In the genomic region with DNA sequence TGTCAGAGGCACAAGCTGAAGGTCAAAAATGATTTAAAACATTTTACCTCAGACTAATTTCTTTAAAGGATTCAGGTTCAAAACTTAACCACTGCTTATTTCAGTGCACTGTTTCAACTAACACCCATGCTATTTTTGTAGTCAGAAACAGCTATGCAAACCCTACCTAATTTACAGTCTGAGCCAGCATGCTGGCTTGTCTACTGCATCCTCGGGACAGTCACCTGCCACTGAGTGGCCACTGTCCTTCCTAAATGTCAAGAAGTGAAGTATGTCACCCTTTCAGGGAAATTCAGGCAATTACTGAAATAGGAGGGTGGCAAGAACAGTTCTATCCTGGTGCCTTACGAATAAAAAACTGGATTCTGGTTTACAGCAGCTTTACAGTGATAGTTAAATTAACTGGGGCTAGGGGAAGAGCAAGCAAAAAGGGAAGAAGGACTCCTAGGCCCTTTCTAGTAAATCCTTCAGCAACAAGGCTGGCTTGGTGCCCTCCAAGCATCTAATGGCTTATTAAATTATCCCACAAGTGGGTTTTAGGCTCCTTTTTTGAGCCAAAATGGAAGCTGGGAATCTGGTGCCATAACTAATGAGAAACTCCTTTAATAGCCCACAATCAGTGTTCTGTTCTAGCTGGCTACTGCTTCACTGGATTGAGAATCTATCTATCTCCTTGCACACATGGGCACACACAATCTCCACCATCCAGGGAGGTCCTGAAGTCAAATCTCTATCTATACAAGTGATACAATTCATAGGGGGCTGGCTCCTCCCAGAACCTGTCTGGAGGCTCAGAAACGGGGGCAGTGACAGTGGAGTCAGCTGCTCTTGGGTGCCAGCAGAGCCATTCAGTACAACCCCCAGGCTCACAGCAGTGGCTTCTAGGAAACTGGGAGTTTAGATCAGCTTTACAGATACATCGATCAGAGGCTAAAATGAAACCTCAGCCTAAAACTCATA, we compare ENCODE assay signal across 13 cellular contexts. TPM values are rescaled to one million over a fixed set of nuclear protein-coding genes. Genes with fewer than 3 reads are reported as not detected.
A peak's percentile ranks its signal among the peaks of the same experiment; 100 is the strongest.
DNase-seq lines count a peak whose midpoint lies in the region; ATAC-seq and TF ChIP-seq lines count a peak whose summit lies in the region.
"Had no signal": no experiment of that assay in that cellular context is flagged by ENCODE, and none has a peak within 500 bp of the region (broad histone marks: within the 10 kb centered on the region; RNA-seq: fewer than 3 reads in every experiment).

No MANE protein-coding gene starts in this region.

- DNase-seq in Caco-2: no peak
- no peak for DNase-seq in Panc1 (ENCODE audit: low read depth, low spot score)
- DNase-seq in ecto neural progenitor cell (ENCODE audit: low spot score): peak; percentile 36
- no peak for DNase-seq in NCI-H2081 (lab: John Stamatoyannopoulos, UW)
- no peak for DNase-seq in glomerular visceral epithelial cell (ENCODE audit: extremely low spot score)
- DNase-seq in SJCRH30: no peak
- DNase-seq: foreskin melanocyte, NCI-H1436 treated with DMSO at 0.1 percent for 48 hours, T1000 had no signal

- no peaks in the 10 kb centered on the region for H3K27me3 Mint-ChIP-seq in Caco-2 (ENCODE audit: insufficient read depth, unreplicated experiment)

- H3K4me1 ChIP-seq in Caco-2 (no peaks in the 10 kb centered on the region), Panc1 (ENCODE audit: control insufficient read depth, insufficient read depth, low read length) (peaks cover 50% of the 10 kb centered on the region), neutrophil (ENCODE audit: control insufficient read depth in 1 of 2, insufficient read depth in 1 of 2, low read depth in 1 of 2, low read length in 1 of 2) (peaks cover 27 to 28% of the 10 kb centered on the region in 2 experiments), SJCRH30 (peaks cover 25% of the 10 kb centered on the region)

- TF ChIP-seq CTCF in Caco-2 (IDR thresholded peaks at IDR 0.05; ENCODE audit: insufficient read depth in 1 of 2, low read depth in 1 of 2, low read length in 1 of 2, severe bottlenecking in 1 of 2, unreplicated experiment in 1 of 2): no peak
- TF ChIP-seq CTCF in Panc1 (IDR thresholded peaks at IDR 0.05): no peak
- no peak for TF ChIP-seq CTCF in neutrophil (IDR thresholded peaks at IDR 0.05)

- no peaks in the 10 kb centered on the region for H3K9me3 Mint-ChIP-seq in Caco-2 (ENCODE audit: unreplicated experiment)

- no peaks in the 10 kb centered on the region for H3K27me3 ChIP-seq in Caco-2 (replicated peaks; ENCODE audit: control insufficient read depth, insufficient read depth, low read length)
- no peaks in the 10 kb centered on the region for H3K27me3 ChIP-seq in Panc1 (ENCODE audit: control insufficient read depth, insufficient read depth, low read length)
- no peaks in the 10 kb centered on the region for H3K27me3 ChIP-seq in neutrophil
- no peaks in the 10 kb centered on the region for H3K27me3 ChIP-seq in SJCRH30
- H3K27me3 ChIP-seq: ascending aorta, pancreas had no signal

- H3K27ac Mint-ChIP-seq in Caco-2 (ENCODE audit: unreplicated experiment): peak overlapping the region; percentile 15

- ATAC-seq in Panc1 (no peak), HG02763 (IDR thresholded peaks at IDR 0.05; ENCODE audit: unreplicated experiment) (no peak)
- ATAC-seq: pancreas had no signal

- H3K36me3 ChIP-seq in Caco-2 (ENCODE audit: control insufficient read depth, insufficient read depth, low read length) (peaks cover 5% of the 10 kb centered on the region), Panc1 (ENCODE audit: control insufficient read depth, insufficient read depth, low read length) (peaks cover 5% of the 10 kb centered on the region; the same call in 1 of the 2 replicates), neutrophil (peaks cover 66% of the 10 kb centered on the region), SJCRH30 (peaks cover 41% of the 10 kb centered on the region)

- H3K4me3 ChIP-seq in Caco-2 (ENCODE audit: low read depth, low read length): no peak overlapping the region
- no peak overlapping the region for H3K4me3 ChIP-seq in Panc1 (ENCODE audit: low read depth in 2 of 2, low read length in 2 of 2)
- no peak overlapping the region for H3K4me3 ChIP-seq in neutrophil (ENCODE audit: low read depth in 1 of 2, low read length in 1 of 2)
- H3K4me3 ChIP-seq in SJCRH30: no peak overlapping the region
- H3K4me3 ChIP-seq: ascending aorta, pancreas had no signal

- no peak overlapping the region for H3K4me3 Mint-ChIP-seq in Caco-2 (ENCODE audit: unreplicated experiment)

- BruUV-seq in Caco-2 (replicated peaks; lab: Mats Ljungman, UMichigan): TSS peak; percentile 10
- BruUV-seq in Panc1 (replicated peaks; lab: Mats Ljungman, UMichigan): TSS peak; percentile 55

- no peaks in the 10 kb centered on the region for H3K9me3 ChIP-seq in Caco-2
- no peaks in the 10 kb centered on the region for H3K9me3 ChIP-seq in Panc1 (ENCODE audit: control insufficient read depth, insufficient read depth, low read depth, low read length)
- no peaks in the 10 kb centered on the region for H3K9me3 ChIP-seq in neutrophil
- no peaks in the 10 kb centered on the region for H3K9me3 ChIP-seq in SJCRH30 (replicated peaks)
- H3K9me3 ChIP-seq: ascending aorta, pancreas had no signal

- intact Hi-C loops in Caco-2 (cut with micrococcal nuclease; ENCODE audit: unreplicated experiment) (no loop called here), Panc1 (cut with micrococcal nuclease; ENCODE audit: unreplicated experiment) (no loop called here)

- in situ Hi-C loops in Panc1 (cut with HindIII; ENCODE audit: low pct_unique_long_range_greater_than_20kb, low sequenced_read_pairs): no loop called here

- CTCF ChIA-PET in Caco-2 (lab: Charles Lee): no interaction called here
- CTCF ChIA-PET in Panc1 (lab: Charles Lee): interaction anchor here (1.6 kb wide), 1 partner anchor 51 kb away, joined by 7 read pairs; no protein-coding TSS in a partner anchor

- H3K4me1 Mint-ChIP-seq in Caco-2 (ENCODE audit: low read depth, unreplicated experiment): no peaks in the 10 kb centered on the region

- H3K27ac ChIP-seq in Panc1 (ENCODE audit: low read length) (peak overlapping the region; percentile 52; the same call in 1 of the 2 replicates), neutrophil (peak overlapping the region; percentile 46), SJCRH30 (no peak overlapping the region)
- H3K27ac ChIP-seq: pancreas had no signal

- POLR2A ChIA-PET in Caco-2 (lab: Charles Lee): no interaction called here
- POLR2A ChIA-PET in Panc1 (lab: Charles Lee): interaction anchor here (0.6 kb wide), 2 partner anchors 22 to 96 kb away, joined by 3 read pairs; no protein-coding TSS in a partner anchor

- peaks cover 91% of the 10 kb centered on the region for H3K36me3 Mint-ChIP-seq in Caco-2 (ENCODE audit: insufficient read depth, unreplicated experiment)

RNA-seq across cellular contexts. Expression of a gene that starts 43.4 kb away (rescaled TPM):
- total RNA-seq in Caco-2 (2022) (15.6 and 16.1 TPM in 2 replicates), Panc1 (2021; ENCODE audit: unreplicated experiment) (39.6 TPM)
- polyA plus RNA-seq in Panc1 (2012; ENCODE audit: insufficient read length): 25.5 TPM
- 11.1 and 13.2 TPM in 2 replicates for total RNA-seq in SJCRH30 (2014; rRNA removed; shearing (Covaris generic))
